In genomic region chr10:104120903-104121484, GRCh38 we compare ENCODE assay signal across 8 cellular contexts. TPM values are rescaled to one million over a fixed set of nuclear protein-coding genes. Genes with fewer than 3 reads are reported as not detected.
DNase-seq lines count a peak whose midpoint lies in the region; ATAC-seq, FAIRE-seq and TF ChIP-seq lines count a peak whose summit lies in the region.

No MANE protein-coding gene starts in this region.

- ATAC-seq in HG02981 (IDR thresholded peaks at IDR 0.05; ENCODE audit: unreplicated experiment) = peak; percentile 48

- no peak for TF ChIP-seq POLR2A in GM12892 (IDR thresholded peaks at IDR 0.05; ENCODE audit: low read depth, low read length)

- DNase-seq in GM12892 (ENCODE audit: insufficient read length) = peak; percentile 21
- peak; percentile 98 for DNase-seq in NCI-H226
- peak; percentile 77 to 87 for DNase-seq in activated CD4-positive, alpha-beta T cell treated with anti-CD3 and anti-CD28 coated beads for 4 hours
- peak; percentile 98 for DNase-seq in kidney tubule cell (ENCODE audit: low spot score)
- peak; percentile 67 to 70 for DNase-seq in stimulated activated CD4-positive, alpha-beta T cell treated with anti-CD3 and anti-CD28 coated beads, Interleukin-1b, Interleukin-23, amount 100 ng/mL, for 1 hour (ENCODE audit: low read depth in 2 of 2)
- DNase-seq in GM19240 (ENCODE audit: insufficient read length, low spot score) = no peak

- FAIRE-seq in GM12892 (lab: Jason Lieb, UNC) = no peak
- FAIRE-seq in colon (lab: Jason Lieb, UNC) = peak; percentile 24

RNA-seq across cellular contexts. Expression of gene SFR1, which starts 1.0 kb away (rescaled TPM):
- 16.7 TPM for polyA plus RNA-seq in GM12892 (2012; ENCODE audit: missing spikeins)

RNA-seq across cellular contexts. Expression of gene COL17A1, which starts 35.3 kb away (rescaled TPM):
- polyA plus RNA-seq in GM12892 (2012; ENCODE audit: missing spikeins) = not detected
